18 cellular contexts compared by ENCODE assay signal in the genomic region with DNA sequence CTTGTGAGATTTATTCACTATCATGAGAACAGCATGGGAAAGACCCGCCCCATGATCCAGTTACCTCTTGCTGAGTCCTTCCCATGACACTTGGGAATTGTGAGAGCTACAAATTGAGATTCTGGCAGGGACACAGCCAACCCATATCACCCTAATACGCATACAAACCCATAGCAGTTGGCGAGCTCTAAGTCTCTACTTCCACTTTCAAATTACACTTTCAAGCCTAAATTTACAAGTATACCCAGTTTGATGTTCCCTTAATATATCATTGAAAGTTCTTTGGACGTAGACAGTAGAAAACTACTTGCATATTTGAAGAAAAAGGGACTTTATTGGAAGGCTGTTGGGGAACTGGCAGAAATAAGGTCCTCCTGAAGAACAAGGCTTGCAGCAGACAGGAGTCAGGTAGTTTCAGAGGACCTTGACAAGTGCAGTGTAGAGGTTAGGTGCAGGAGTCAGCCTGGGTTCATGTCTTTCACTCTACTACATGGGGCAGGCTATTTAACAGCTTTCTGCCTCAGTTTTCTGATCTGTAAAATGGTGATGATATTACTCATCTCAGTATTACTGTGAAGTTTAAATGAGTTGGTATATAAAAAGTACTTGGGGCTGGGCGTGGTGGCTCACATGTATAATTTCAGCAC.
"Had no signal": no experiment of that assay in that cellular context is flagged by ENCODE, and none has a peak within 500 bp of the region (broad histone marks: within the 10 kb centered on the region; RNA-seq: fewer than 3 reads in every experiment).

No MANE protein-coding gene starts in this region.

- H3K4me3 ChIP-seq: gastroesophageal sphincter, ovary, prostate gland, tibial artery had no signal

- DNase-seq: activated CD4-positive, alpha-beta T cell treated with anti-CD3 and anti-CD28 coated beads for 1 hour; activated CD4-positive, alpha-beta T cell treated with anti-CD3 and anti-CD28 coated beads, Interleukin-2, amount 50 U/mL, for 1 hour; activated CD8-positive, alpha-beta T cell treated with anti-CD3 and anti-CD28 coated beads, Interleukin-2, amount 10 ng/mL, durations not matched to agents 7 days and 5 days; activated gamma-delta T cell treated with Interleukin-2 at 50 U/mL for 16 hours; activated T-cell treated with anti-CD3 and anti-CD28 coated beads, Interleukin-2, amount 50 U/mL, for 1 hour; aorta; head of caudate nucleus; hypothalamus; ovary; stimulated activated CD4-positive, alpha-beta T cell treated with anti-CD3 and anti-CD28 coated beads, Interleukin-12 subunit alpha, Interleukin-12 subunit beta, amount 100 ng/mL, for 4 hours; stimulated activated CD4-positive, alpha-beta T cell treated with anti-CD3 and anti-CD28 coated beads, Interleukin-4, amount 100 ng/mL, for 4 hours; stimulated activated naive CD8-positive, alpha-beta T cell treated with anti-CD3 and anti-CD28 coated beads, Interleukin-15, Interleukin-2, amounts not matched to agents 100 U/mL and 50 U/mL, for 24 hours; WERI-Rb-1 had no signal

- H3K9me3 ChIP-seq: gastroesophageal sphincter, neutrophil, prostate gland, tibial artery had no signal

- H3K36me3 ChIP-seq: gastroesophageal sphincter, neutrophil, ovary, prostate gland, tibial artery, WERI-Rb-1 had no signal

- H3K4me1 ChIP-seq: gastroesophageal sphincter, prostate gland, tibial artery had no signal

- H3K27me3 ChIP-seq: gastroesophageal sphincter, neutrophil, ovary, tibial artery had no signal

- H3K27ac ChIP-seq: epithelial cell of prostate, gastroesophageal sphincter, neutrophil, ovary, prostate gland, tibial artery, WERI-Rb-1 had no signal

- ATAC-seq: activated CD8-positive, alpha-beta T cell treated with anti-CD3 and anti-CD28 coated beads, Interleukin-2, amount 10 ng/mL, durations not matched to agents 7 days and 5 days; gastroesophageal sphincter; stimulated activated naive CD8-positive, alpha-beta T cell treated with anti-CD3 and anti-CD28 coated beads, Interleukin-15, Interleukin-2, amounts not matched to agents 100 U/mL and 50 U/mL, for 24 hours had no signal
